In the genomic region with DNA sequence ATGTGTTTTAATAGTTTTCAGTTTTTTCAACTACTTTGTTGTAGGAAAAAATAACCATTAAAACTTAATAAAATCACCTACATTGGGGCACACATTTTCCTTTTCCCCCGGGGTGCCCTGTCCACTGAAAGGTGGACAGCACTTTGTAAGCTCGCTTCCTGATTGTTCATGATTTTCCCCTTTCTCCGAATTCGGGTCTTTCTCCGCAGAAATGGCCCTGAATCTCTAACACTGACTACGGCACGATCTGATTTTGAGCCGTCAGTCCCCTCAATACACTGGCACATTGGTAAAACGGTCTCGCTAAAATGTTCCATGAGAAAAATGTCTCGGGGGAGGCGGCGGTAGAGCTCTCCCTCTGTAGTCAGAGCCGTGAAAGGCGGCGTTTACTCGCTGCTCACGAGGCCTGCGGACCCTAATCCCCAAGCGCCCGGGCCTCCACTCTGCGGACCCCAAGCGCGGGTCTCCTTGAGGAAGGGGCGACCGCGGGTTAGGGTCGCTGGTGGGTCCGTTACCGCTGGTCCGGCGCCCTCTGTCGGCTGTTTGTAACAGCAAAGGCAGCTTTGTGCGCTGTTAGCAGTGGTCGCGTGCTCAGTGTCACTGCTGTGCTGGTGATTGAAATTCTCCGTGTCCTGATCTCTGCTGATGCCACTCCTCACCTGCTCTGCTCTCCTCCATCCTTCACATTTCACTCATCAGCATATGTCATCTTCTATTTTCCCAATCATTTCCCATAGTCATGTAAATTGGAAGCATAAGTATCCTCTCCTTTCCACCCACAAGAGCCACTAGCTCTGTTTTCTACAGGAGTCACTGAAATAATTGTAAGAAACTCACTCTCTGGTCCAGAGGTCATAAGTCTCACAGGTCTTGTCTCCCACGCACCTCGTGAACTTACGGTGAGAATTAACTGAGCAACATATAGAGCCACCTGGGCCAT, we compare ENCODE assay signal across 1 cellular context.
TF ChIP-seq lines count a peak whose summit lies in the region.

No MANE protein-coding gene starts in this region.

TF ChIP-seq in GM23338, 12 proteins besides CTCF, POLR2A, EP300 and RAD21 (continued from another document):
- no peak for TF ChIP-seq POLR2AphosphoS5 (IDR thresholded peaks at IDR 0.05; ENCODE audit: low read depth)
- no peak for TF ChIP-seq STAT1 (IDR thresholded peaks at IDR 0.05; ENCODE audit: unreplicated experiment)
- TF ChIP-seq, protein P1, sequence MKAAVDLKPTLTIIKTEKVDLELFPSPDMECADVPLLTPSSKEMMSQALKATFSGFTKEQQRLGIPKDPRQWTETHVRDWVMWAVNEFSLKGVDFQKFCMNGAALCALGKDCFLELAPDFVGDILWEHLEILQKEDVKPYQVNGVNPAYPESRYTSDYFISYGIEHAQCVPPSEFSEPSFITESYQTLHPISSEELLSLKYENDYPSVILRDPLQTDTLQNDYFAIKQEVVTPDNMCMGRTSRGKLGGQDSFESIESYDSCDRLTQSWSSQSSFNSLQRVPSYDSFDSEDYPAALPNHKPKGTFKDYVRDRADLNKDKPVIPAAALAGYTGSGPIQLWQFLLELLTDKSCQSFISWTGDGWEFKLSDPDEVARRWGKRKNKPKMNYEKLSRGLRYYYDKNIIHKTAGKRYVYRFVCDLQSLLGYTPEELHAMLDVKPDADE (IDR thresholded peaks at IDR 0.05) = no peak
- no peak for TF ChIP-seq EZH2 (IDR thresholded peaks at IDR 0.05; ENCODE audit: low read depth, unreplicated experiment)
- TF ChIP-seq, protein P2, sequence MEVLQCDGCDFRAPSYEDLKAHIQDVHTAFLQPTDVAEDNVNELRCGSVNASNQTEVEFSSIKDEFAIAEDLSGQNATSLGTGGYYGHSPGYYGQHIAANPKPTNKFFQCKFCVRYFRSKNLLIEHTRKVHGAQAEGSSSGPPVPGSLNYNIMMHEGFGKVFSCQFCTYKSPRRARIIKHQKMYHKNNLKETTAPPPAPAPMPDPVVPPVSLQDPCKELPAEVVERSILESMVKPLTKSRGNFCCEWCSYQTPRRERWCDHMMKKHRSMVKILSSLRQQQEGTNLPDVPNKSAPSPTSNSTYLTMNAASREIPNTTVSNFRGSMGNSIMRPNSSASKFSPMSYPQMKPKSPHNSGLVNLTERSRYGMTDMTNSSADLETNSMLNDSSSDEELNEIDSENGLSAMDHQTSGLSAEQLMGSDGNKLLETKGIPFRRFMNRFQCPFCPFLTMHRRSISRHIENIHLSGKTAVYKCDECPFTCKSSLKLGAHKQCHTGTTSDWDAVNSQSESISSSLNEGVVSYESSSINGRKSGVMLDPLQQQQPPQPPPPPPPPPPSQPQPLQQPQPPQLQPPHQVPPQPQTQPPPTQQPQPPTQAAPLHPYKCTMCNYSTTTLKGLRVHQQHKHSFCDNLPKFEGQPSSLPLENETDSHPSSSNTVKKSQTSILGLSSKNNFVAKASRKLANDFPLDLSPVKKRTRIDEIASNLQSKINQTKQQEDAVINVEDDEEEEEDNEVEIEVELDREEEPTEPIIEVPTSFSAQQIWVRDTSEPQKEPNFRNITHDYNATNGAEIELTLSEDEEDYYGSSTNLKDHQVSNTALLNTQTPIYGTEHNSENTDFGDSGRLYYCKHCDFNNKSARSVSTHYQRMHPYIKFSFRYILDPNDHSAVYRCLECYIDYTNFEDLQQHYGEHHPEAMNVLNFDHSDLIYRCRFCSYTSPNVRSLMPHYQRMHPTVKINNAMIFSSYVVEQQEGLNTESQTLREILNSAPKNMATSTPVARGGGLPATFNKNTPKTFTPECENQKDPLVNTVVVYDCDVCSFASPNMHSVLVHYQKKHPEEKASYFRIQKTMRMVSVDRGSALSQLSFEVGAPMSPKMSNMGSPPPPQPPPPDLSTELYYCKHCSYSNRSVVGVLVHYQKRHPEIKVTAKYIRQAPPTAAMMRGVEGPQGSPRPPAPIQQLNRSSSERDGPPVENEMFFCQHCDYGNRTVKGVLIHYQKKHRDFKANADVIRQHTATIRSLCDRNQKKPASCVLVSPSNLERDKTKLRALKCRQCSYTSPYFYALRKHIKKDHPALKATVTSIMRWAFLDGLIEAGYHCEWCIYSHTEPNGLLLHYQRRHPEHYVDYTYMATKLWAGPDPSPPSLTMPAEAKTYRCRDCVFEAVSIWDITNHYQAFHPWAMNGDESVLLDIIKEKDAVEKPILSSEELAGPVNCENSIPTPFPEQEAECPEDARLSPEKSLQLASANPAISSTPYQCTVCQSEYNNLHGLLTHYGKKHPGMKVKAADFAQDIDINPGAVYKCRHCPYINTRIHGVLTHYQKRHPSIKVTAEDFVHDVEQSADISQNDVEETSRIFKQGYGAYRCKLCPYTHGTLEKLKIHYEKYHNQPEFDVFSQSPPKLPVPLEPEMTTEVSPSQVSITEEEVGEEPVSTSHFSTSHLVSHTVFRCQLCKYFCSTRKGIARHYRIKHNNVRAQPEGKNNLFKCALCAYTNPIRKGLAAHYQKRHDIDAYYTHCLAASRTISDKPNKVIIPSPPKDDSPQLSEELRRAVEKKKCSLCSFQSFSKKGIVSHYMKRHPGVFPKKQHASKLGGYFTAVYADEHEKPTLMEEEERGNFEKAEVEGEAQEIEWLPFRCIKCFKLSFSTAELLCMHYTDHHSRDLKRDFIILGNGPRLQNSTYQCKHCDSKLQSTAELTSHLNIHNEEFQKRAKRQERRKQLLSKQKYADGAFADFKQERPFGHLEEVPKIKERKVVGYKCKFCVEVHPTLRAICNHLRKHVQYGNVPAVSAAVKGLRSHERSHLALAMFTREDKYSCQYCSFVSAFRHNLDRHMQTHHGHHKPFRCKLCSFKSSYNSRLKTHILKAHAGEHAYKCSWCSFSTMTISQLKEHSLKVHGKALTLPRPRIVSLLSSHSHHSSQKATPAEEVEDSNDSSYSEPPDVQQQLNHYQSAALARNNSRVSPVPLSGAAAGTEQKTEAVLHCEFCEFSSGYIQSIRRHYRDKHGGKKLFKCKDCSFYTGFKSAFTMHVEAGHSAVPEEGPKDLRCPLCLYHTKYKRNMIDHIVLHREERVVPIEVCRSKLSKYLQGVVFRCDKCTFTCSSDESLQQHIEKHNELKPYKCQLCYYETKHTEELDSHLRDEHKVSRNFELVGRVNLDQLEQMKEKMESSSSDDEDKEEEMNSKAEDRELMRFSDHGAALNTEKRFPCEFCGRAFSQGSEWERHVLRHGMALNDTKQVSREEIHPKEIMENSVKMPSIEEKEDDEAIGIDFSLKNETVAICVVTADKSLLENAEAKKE (CRISPR knock-in tag; IDR thresholded peaks at IDR 0.05) = no peak
- TF ChIP-seq ZNF331 (CRISPR knock-in tag; IDR thresholded peaks at IDR 0.05; ENCODE audit: low read depth) = no peak
